2 cellular contexts compared by ENCODE assay signal in the genomic region with DNA sequence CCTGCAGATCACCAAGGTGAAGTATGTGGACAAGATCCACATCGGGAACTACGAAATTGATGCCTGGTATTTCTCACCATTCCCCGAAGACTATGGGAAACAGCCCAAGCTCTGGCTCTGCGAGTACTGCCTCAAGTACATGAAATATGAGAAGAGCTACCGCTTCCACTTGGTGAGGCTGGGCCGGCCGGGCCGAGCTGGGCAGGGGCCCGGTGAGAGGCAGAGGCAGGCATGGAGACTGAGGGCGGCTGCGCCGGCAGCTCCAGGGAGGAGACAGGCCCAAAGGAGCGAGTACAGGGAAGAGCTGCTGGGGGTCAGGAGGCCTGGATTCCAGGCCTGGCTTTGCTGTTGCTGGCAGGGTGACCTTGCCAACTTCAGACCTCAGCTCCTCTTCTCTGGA.
TF ChIP-seq lines count a peak whose summit lies in the region.

No MANE protein-coding gene starts in this region.

TF ChIP-seq in liver, 16 proteins besides CTCF, POLR2A, EP300 and RAD21:
- no peak for TF ChIP-seq HNF4A (conservative IDR thresholded peaks at IDR 0.05)
- TF ChIP-seq NR2F2 (IDR thresholded peaks at IDR 0.05), result no peak
- TF ChIP-seq EGR1 (IDR thresholded peaks at IDR 0.05; ENCODE audit: low read depth in 2 of 2), result no peak
- TF ChIP-seq, protein P1, sequence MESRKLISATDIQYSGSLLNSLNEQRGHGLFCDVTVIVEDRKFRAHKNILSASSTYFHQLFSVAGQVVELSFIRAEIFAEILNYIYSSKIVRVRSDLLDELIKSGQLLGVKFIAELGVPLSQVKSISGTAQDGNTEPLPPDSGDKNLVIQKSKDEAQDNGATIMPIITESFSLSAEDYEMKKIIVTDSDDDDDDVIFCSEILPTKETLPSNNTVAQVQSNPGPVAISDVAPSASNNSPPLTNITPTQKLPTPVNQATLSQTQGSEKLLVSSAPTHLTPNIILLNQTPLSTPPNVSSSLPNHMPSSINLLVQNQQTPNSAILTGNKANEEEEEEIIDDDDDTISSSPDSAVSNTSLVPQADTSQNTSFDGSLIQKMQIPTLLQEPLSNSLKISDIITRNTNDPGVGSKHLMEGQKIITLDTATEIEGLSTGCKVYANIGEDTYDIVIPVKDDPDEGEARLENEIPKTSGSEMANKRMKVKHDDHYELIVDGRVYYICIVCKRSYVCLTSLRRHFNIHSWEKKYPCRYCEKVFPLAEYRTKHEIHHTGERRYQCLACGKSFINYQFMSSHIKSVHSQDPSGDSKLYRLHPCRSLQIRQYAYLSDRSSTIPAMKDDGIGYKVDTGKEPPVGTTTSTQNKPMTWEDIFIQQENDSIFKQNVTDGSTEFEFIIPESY (IDR thresholded peaks at IDR 0.05), result no peak
- no peak for TF ChIP-seq ATF3 (IDR thresholded peaks at IDR 0.05)
- TF ChIP-seq YY1 (IDR thresholded peaks at IDR 0.05), result no peak
- no peak for TF ChIP-seq GABPA (IDR thresholded peaks at IDR 0.05 in 1 of 2, conservative IDR thresholded peaks at IDR 0.05 in 1 of 2)
- no peak for TF ChIP-seq HNF4G (IDR thresholded peaks at IDR 0.05)
- TF ChIP-seq FOXA2 (IDR thresholded peaks at IDR 0.05), result no peak
- no peak for TF ChIP-seq RXRA (IDR thresholded peaks at IDR 0.05)
TF ChIP-seq in liver: peak in this region for 0.

TF ChIP-seq in HepG2, 621 proteins besides CTCF, POLR2A, EP300 and RAD21:
- TF ChIP-seq IRX3 (CRISPR knock-in tag; IDR thresholded peaks at IDR 0.05; ENCODE audit: borderline replicate concordance, low read depth) (no peak), ZNF256 (CRISPR knock-in tag; conservative IDR thresholded peaks at IDR 0.05) (no peak), ZNF788 (CRISPR knock-in tag; IDR thresholded peaks at IDR 0.05; ENCODE audit: borderline replicate concordance) (no peak), GTF2F1 (IDR thresholded peaks at IDR 0.05; ENCODE audit: low read length) (no peak), REPIN1 (CRISPR knock-in tag; IDR thresholded peaks at IDR 0.05; ENCODE audit: borderline replicate concordance, low read depth) (no peak), RBFOX2 (IDR thresholded peaks at IDR 0.05; ENCODE audit: low read depth, low read length) (no peak), ZFY (CRISPR knock-in tag; IDR thresholded peaks at IDR 0.05) (no peak), XRCC5 (optimal IDR thresholded peaks at IDR 0.05; ENCODE audit: low read length) (no peak)
- TF ChIP-seq, protein P2, sequence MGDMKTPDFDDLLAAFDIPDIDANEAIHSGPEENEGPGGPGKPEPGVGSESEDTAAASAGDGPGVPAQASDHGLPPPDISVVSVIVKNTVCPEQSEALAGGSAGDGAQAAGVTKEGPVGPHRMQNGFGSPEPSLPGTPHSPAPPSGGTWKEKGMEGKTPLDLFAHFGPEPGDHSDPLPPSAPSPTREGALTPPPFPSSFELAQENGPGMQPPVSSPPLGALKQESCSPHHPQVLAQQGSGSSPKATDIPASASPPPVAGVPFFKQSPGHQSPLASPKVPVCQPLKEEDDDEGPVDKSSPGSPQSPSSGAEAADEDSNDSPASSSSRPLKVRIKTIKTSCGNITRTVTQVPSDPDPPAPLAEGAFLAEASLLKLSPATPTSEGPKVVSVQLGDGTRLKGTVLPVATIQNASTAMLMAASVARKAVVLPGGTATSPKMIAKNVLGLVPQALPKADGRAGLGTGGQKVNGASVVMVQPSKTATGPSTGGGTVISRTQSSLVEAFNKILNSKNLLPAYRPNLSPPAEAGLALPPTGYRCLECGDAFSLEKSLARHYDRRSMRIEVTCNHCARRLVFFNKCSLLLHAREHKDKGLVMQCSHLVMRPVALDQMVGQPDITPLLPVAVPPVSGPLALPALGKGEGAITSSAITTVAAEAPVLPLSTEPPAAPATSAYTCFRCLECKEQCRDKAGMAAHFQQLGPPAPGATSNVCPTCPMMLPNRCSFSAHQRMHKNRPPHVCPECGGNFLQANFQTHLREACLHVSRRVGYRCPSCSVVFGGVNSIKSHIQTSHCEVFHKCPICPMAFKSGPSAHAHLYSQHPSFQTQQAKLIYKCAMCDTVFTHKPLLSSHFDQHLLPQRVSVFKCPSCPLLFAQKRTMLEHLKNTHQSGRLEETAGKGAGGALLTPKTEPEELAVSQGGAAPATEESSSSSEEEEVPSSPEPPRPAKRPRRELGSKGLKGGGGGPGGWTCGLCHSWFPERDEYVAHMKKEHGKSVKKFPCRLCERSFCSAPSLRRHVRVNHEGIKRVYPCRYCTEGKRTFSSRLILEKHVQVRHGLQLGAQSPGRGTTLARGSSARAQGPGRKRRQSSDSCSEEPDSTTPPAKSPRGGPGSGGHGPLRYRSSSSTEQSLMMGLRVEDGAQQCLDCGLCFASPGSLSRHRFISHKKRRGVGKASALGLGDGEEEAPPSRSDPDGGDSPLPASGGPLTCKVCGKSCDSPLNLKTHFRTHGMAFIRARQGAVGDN (CRISPR knock-in tag; IDR thresholded peaks at IDR 0.05), result no peak
- TF ChIP-seq, protein P3, sequence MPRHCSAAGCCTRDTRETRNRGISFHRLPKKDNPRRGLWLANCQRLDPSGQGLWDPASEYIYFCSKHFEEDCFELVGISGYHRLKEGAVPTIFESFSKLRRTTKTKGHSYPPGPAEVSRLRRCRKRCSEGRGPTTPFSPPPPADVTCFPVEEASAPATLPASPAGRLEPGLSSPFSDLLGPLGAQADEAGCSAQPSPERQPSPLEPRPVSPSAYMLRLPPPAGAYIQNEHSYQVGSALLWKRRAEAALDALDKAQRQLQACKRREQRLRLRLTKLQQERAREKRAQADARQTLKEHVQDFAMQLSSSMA (CRISPR knock-in tag; IDR thresholded peaks at IDR 0.05), result no peak
